In genomic region chr12:94601307-94601706, GRCh38 we compare ENCODE assay signal across 1 cellular context. TPM values are rescaled to one million over a fixed set of nuclear protein-coding genes. Genes with fewer than 3 reads are reported as not detected.
"Had no signal": no experiment of that assay in that cellular context is flagged by ENCODE, and none has a peak within 500 bp of the region (broad histone marks: within the 10 kb centered on the region; RNA-seq: fewer than 3 reads in every experiment).

No MANE protein-coding gene starts in this region.

RNA-seq across cellular contexts. Expression of gene TMCC3, which starts 49.0 kb away (rescaled TPM):
- total RNA-seq: activated CD4-positive, alpha-beta T cell treated with anti-CD3 and anti-CD28 coated beads, Interleukin-2, amount 10 ng/mL, durations not matched to agents 24 days and 14 days had no signal
